In genomic region chr13:65724261-65724660, GRCh38 we compare ENCODE assay signal across 25 cellular contexts.
DNase-seq lines count a peak whose midpoint lies in the region; ATAC-seq and TF ChIP-seq lines count a peak whose summit lies in the region.
"Had no signal": no experiment of that assay in that cellular context is flagged by ENCODE, and none has a peak within 500 bp of the region (broad histone marks: within the 10 kb centered on the region; RNA-seq: fewer than 3 reads in every experiment).

No MANE protein-coding gene starts in this region.

- H3K27ac Mint-ChIP-seq in HFFc6: peak overlapping the region; percentile 1; the same call in 1 of the 2 replicates
- H3K27ac Mint-ChIP-seq in activated CD8-positive, alpha-beta T cell treated with anti-CD3 and anti-CD28 coated beads, Interleukin-2, amount 10 ng/mL, durations not matched to agents 7 days and 5 days: no peak overlapping the region
- H3K27ac Mint-ChIP-seq in stimulated activated effector memory CD8-positive, alpha-beta T cell treated with anti-CD3 and anti-CD28 coated beads, Interleukin-12 subunit alpha, Interleukin-12 subunit beta, amount 100 ng/mL, for 72 hours: no peak overlapping the region
- H3K27ac Mint-ChIP-seq: naive thymus-derived CD4-positive, alpha-beta T cell; T-cell had no signal

- CTCF ChIA-PET in activated CD8-positive, alpha-beta T cell treated with anti-CD3 and anti-CD28 coated beads, Interleukin-2, amount 10 ng/mL, durations not matched to agents 7 days and 5 days (lab: Charles Lee): no interaction called here

- no peak for ATAC-seq in activated CD8-positive, alpha-beta T cell treated with anti-CD3 and anti-CD28 coated beads, Interleukin-2, amount 10 ng/mL, durations not matched to agents 7 days and 5 days
- no peak for ATAC-seq in HG03439 (IDR thresholded peaks at IDR 0.05; ENCODE audit: unreplicated experiment)
- no peak for ATAC-seq in stimulated activated effector memory CD8-positive, alpha-beta T cell treated with anti-CD3 and anti-CD28 coated beads, Interleukin-12 subunit alpha, Interleukin-12 subunit beta, amount 100 ng/mL, for 72 hours
- ATAC-seq: naive thymus-derived CD4-positive, alpha-beta T cell; psoas muscle; T-cell had no signal

- DNase-seq in A172 (ENCODE audit: low spot score) (peak; percentile 1), HFFc6 (no peak), astrocyte of the spinal cord (ENCODE audit: low read depth, low spot score) (peak; percentile 71), foreskin fibroblast (peak; percentile 40 to 67)
- DNase-seq in activated CD8-positive, alpha-beta T cell treated with anti-CD3 and anti-CD28 coated beads, Interleukin-2, amount 10 ng/mL, durations not matched to agents 7 days and 5 days: no peak
- DNase-seq in stimulated activated effector memory CD8-positive, alpha-beta T cell treated with anti-CD3 and anti-CD28 coated beads, Interleukin-12 subunit alpha, Interleukin-12 subunit beta, amount 100 ng/mL, for 72 hours (ENCODE audit: low spot score in 2 of 2): no peak
- DNase-seq in stimulated activated CD4-positive, alpha-beta T cell treated with anti-CD3 and anti-CD28 coated beads, Interleukin-4, amount 100 ng/mL, for 24 hours: no peak
- DNase-seq: 8988T; activated CD4-positive, alpha-beta T cell treated with anti-CD3 and anti-CD28 coated beads for 48 hours; activated effector memory CD4-positive, alpha-beta T cell treated with Interleukin-2 at 50 U/mL for 16 hours; effector CD8-positive, alpha-beta T cell; esophagus squamous epithelium; hippocampal formation; kidney; naive thymus-derived CD4-positive, alpha-beta T cell; NCI-H1930; NCI-H510A; psoas muscle; stimulated activated CD4-positive, alpha-beta T cell treated with anti-CD3 and anti-CD28 coated beads, Interleukin-4, amount 100 ng/mL, for 1 hour; T-cell; uterus had no signal

- TF ChIP-seq CTCF in HFFc6 (IDR thresholded peaks at IDR 0.05) (no peak), astrocyte of the spinal cord (IDR thresholded peaks at IDR 0.05; ENCODE audit: low read depth, low read length) (no peak), foreskin fibroblast (IDR thresholded peaks at IDR 0.05; ENCODE audit: low read depth, low read length) (no peak)

- H3K4me3 ChIP-seq in astrocyte of the spinal cord (ENCODE audit: low read depth, low read length): no peak overlapping the region
- H3K4me3 ChIP-seq in foreskin fibroblast (ENCODE audit: low read depth in 1 of 2, low read length in 2 of 2): no peak overlapping the region
- H3K4me3 ChIP-seq: esophagus squamous epithelium, lung, psoas muscle, smooth muscle cell, uterus had no signal

- H3K36me3 Mint-ChIP-seq in HFFc6 (ENCODE audit: low read depth): no peaks in the 10 kb centered on the region
- no peaks in the 10 kb centered on the region for H3K36me3 Mint-ChIP-seq in activated CD8-positive, alpha-beta T cell treated with anti-CD3 and anti-CD28 coated beads, Interleukin-2, amount 10 ng/mL, durations not matched to agents 7 days and 5 days (ENCODE audit: low read depth)
- H3K36me3 Mint-ChIP-seq in stimulated activated effector memory CD8-positive, alpha-beta T cell treated with anti-CD3 and anti-CD28 coated beads, Interleukin-12 subunit alpha, Interleukin-12 subunit beta, amount 100 ng/mL, for 72 hours: no peaks in the 10 kb centered on the region
- H3K36me3 Mint-ChIP-seq: naive thymus-derived CD4-positive, alpha-beta T cell; T-cell had no signal

- POLR2A ChIA-PET in activated CD8-positive, alpha-beta T cell treated with anti-CD3 and anti-CD28 coated beads, Interleukin-2, amount 10 ng/mL, durations not matched to agents 7 days and 5 days (lab: Charles Lee): no interaction called here

- H3K4me1 Mint-ChIP-seq in HFFc6 (ENCODE audit: low read depth): peaks cover 12% of the 10 kb centered on the region
- no peaks in the 10 kb centered on the region for H3K4me1 Mint-ChIP-seq in activated CD8-positive, alpha-beta T cell treated with anti-CD3 and anti-CD28 coated beads, Interleukin-2, amount 10 ng/mL, durations not matched to agents 7 days and 5 days (ENCODE audit: low read depth)
- no peaks in the 10 kb centered on the region for H3K4me1 Mint-ChIP-seq in stimulated activated effector memory CD8-positive, alpha-beta T cell treated with anti-CD3 and anti-CD28 coated beads, Interleukin-12 subunit alpha, Interleukin-12 subunit beta, amount 100 ng/mL, for 72 hours
- H3K4me1 Mint-ChIP-seq: central memory CD8-positive, alpha-beta T cell; naive thymus-derived CD4-positive, alpha-beta T cell; T-cell had no signal

- no peak overlapping the region for H3K4me3 Mint-ChIP-seq in HFFc6
- H3K4me3 Mint-ChIP-seq in activated CD8-positive, alpha-beta T cell treated with anti-CD3 and anti-CD28 coated beads, Interleukin-2, amount 10 ng/mL, durations not matched to agents 7 days and 5 days: no peak overlapping the region
- H3K4me3 Mint-ChIP-seq in stimulated activated effector memory CD8-positive, alpha-beta T cell treated with anti-CD3 and anti-CD28 coated beads, Interleukin-12 subunit alpha, Interleukin-12 subunit beta, amount 100 ng/mL, for 72 hours: no peak overlapping the region
- H3K4me3 Mint-ChIP-seq: central memory CD8-positive, alpha-beta T cell; naive thymus-derived CD4-positive, alpha-beta T cell; T-cell had no signal

- no peaks in the 10 kb centered on the region for H3K27me3 Mint-ChIP-seq in HFFc6 (ENCODE audit: insufficient read depth)
- no peaks in the 10 kb centered on the region for H3K27me3 Mint-ChIP-seq in activated CD8-positive, alpha-beta T cell treated with anti-CD3 and anti-CD28 coated beads, Interleukin-2, amount 10 ng/mL, durations not matched to agents 7 days and 5 days (ENCODE audit: low read depth)
- H3K27me3 Mint-ChIP-seq: central memory CD8-positive, alpha-beta T cell; naive thymus-derived CD4-positive, alpha-beta T cell; T-cell had no signal

- no peaks in the 10 kb centered on the region for H3K9me3 Mint-ChIP-seq in HFFc6
- no peaks in the 10 kb centered on the region for H3K9me3 Mint-ChIP-seq in activated CD8-positive, alpha-beta T cell treated with anti-CD3 and anti-CD28 coated beads, Interleukin-2, amount 10 ng/mL, durations not matched to agents 7 days and 5 days (ENCODE audit: insufficient read depth)
- H3K9me3 Mint-ChIP-seq in stimulated activated effector memory CD8-positive, alpha-beta T cell treated with anti-CD3 and anti-CD28 coated beads, Interleukin-12 subunit alpha, Interleukin-12 subunit beta, amount 100 ng/mL, for 72 hours: peaks cover 4% of the 10 kb centered on the region

- in situ Hi-C loops in astrocyte of the spinal cord (cut with HindIII; ENCODE audit: low sequenced_read_pairs): no loop called here

Comparison
In these comparisons a context has a peak if more than half of its experiments do, and no peak if none do; other contexts are left out.
1. DNase-seq: peak in A172 (single experiment), astrocyte of the spinal cord (single experiment) and foreskin fibroblast (2 of 2); none in HFFc6 (single experiment), activated CD8-positive, alpha-beta T cell treated with anti-CD3 and anti-CD28 coated beads, Interleukin-2, amount 10 ng/mL, durations not matched to agents 7 days and 5 days (single experiment), stimulated activated effector memory CD8-positive, alpha-beta T cell treated with anti-CD3 and anti-CD28 coated beads, Interleukin-12 subunit alpha, Interleukin-12 subunit beta, amount 100 ng/mL, for 72 hours (0 of 2) and stimulated activated CD4-positive, alpha-beta T cell treated with anti-CD3 and anti-CD28 coated beads, Interleukin-4, amount 100 ng/mL, for 24 hours (single experiment).